ENCODE assay signal across 8 cellular contexts in genomic region chr13:106349080-106349841, GRCh38.
DNase-seq lines count a peak whose midpoint lies in the region; ATAC-seq and TF ChIP-seq lines count a peak whose summit lies in the region.

No MANE protein-coding gene starts in this region.

- no peak overlapping the region for H3K4me3 Mint-ChIP-seq in activated CD4-positive, alpha-beta T cell treated with anti-CD3 and anti-CD28 coated beads, Interleukin-2, amount 10 ng/mL, durations not matched to agents 7 days and 5 days

- H3K9me3 Mint-ChIP-seq in activated CD4-positive, alpha-beta T cell treated with anti-CD3 and anti-CD28 coated beads, Interleukin-2, amount 10 ng/mL, durations not matched to agents 7 days and 5 days, result no peaks in the 10 kb centered on the region

- no peaks in the 10 kb centered on the region for H3K4me1 Mint-ChIP-seq in activated CD4-positive, alpha-beta T cell treated with anti-CD3 and anti-CD28 coated beads, Interleukin-2, amount 10 ng/mL, durations not matched to agents 7 days and 5 days

- DNase-seq in AG04450 (ENCODE audit: low read depth, low spot score), result no peak
- peak; percentile 97 for DNase-seq in NCI-H1092 (lab: John Stamatoyannopoulos, UW)
- peak in 23 of 61 donors; percentile 17 to 71 (median 39) for DNase-seq in caudate nucleus (lab: John Stamatoyannopoulos, UW)
- no peak for DNase-seq in NCI-H2196 (lab: John Stamatoyannopoulos, UW; ENCODE audit: unreplicated experiment)
- no peak for DNase-seq in activated gamma-delta T cell (lab: John Stamatoyannopoulos, UW)
- no peak for DNase-seq in activated CD4-positive, alpha-beta T cell treated with anti-CD3 and anti-CD28 coated beads, Interleukin-2, amount 10 ng/mL, durations not matched to agents 7 days and 5 days

- H3K27ac ChIP-seq in AG04450 (ENCODE audit: low read depth, low read length) (no peak overlapping the region), caudate nucleus (ENCODE audit: low read depth, low read length) (peak overlapping the region; percentile 39), mesodermal cell (ENCODE audit: low read depth, low read length, severe bottlenecking) (peak overlapping the region; percentile 37)

- H3K36me3 ChIP-seq in mesodermal cell (ENCODE audit: control insufficient read depth, insufficient read depth, low read length), result no peaks in the 10 kb centered on the region

- H3K4me3 ChIP-seq in AG04450 (ENCODE audit: low read depth, low read length), result peak overlapping the region; percentile 42
- H3K4me3 ChIP-seq in mesodermal cell (ENCODE audit: extremely low read depth, insufficient read depth, low read length, poor library complexity, severe bottlenecking), result peak overlapping the region; percentile 10

- 2 to 4% methylated on average over 25 to 27 of the region's 29 CpGs for WGBS in mesodermal cell (ENCODE audit: insufficient coverage in 2 of 2), 2 experiments

- peaks cover 3% of the 10 kb centered on the region for H3K27me3 ChIP-seq in AG04450 (ENCODE audit: control insufficient read depth, insufficient read depth, low read length)

- no peaks in the 10 kb centered on the region for H3K36me3 Mint-ChIP-seq in activated CD4-positive, alpha-beta T cell treated with anti-CD3 and anti-CD28 coated beads, Interleukin-2, amount 10 ng/mL, durations not matched to agents 7 days and 5 days (ENCODE audit: low read depth)

- H3K9me3 ChIP-seq in AG04450 (ENCODE audit: control insufficient read depth, insufficient read depth, low read length) (no peaks in the 10 kb centered on the region), mesodermal cell (ENCODE audit: control insufficient read depth, low read length) (no peaks in the 10 kb centered on the region)

- no peak for TF ChIP-seq CTCF in AG04450 (IDR thresholded peaks at IDR 0.05; ENCODE audit: low read depth, low read length)

- CTCF ChIA-PET in AG04450 (lab: Charles Lee), result no interaction called here
- CTCF ChIA-PET in activated CD4-positive, alpha-beta T cell treated with anti-CD3 and anti-CD28 coated beads, Interleukin-2, amount 10 ng/mL, durations not matched to agents 7 days and 5 days (lab: Charles Lee), result no interaction called here

- peaks cover 13% of the 10 kb centered on the region for H3K4me1 ChIP-seq in mesodermal cell (ENCODE audit: control insufficient read depth, insufficient read depth, low read length, poor library complexity, severe bottlenecking)

- peaks cover 31% of the 10 kb centered on the region for H3K27me3 Mint-ChIP-seq in activated CD4-positive, alpha-beta T cell treated with anti-CD3 and anti-CD28 coated beads, Interleukin-2, amount 10 ng/mL, durations not matched to agents 7 days and 5 days

- H3K27ac Mint-ChIP-seq in activated CD4-positive, alpha-beta T cell treated with anti-CD3 and anti-CD28 coated beads, Interleukin-2, amount 10 ng/mL, durations not matched to agents 7 days and 5 days, result no peak overlapping the region

- POLR2A ChIA-PET in AG04450 (lab: Yijun Ruan, JAX), result no interaction called here
- POLR2A ChIA-PET in activated CD4-positive, alpha-beta T cell treated with anti-CD3 and anti-CD28 coated beads, Interleukin-2, amount 10 ng/mL, durations not matched to agents 7 days and 5 days (lab: Charles Lee), result no interaction called here

- ATAC-seq in HG02938 (IDR thresholded peaks at IDR 0.05; ENCODE audit: unreplicated experiment), result no peak
